3 cellular contexts compared by ENCODE assay signal in the genomic region with DNA sequence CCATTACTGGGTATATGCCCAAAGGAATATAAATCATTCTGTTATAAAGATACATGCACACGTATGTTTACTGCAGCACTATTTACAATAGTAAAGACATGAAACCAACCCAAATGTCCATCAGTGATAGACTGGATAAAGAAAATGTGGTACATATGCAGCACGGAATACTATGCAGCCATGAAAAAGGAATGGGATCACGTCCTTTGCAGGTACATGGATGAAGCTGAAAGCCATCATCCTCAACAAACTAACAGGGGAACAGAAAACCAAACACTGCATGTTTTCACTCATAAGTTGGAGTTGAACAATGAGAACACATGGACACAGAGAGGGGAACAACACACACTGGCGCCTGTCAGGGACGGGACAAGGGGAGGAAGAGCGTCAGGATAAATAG. TPM values are rescaled to one million over a fixed set of nuclear protein-coding genes. Genes with fewer than 3 reads are reported as not detected.
"Had no signal": no experiment of that assay in that cellular context is flagged by ENCODE, and none has a peak within 500 bp of the region (broad histone marks: within the 10 kb centered on the region; RNA-seq: fewer than 3 reads in every experiment).

No MANE protein-coding gene starts in this region.

RNA-seq across cellular contexts. Expression of a gene that starts 19.1 kb away (rescaled TPM):
- total RNA-seq: HepG2, HT-29, IMR-90 had no signal
- polyA plus RNA-seq: HepG2, IMR-90 had no signal
